In genomic region chr20:44016525-44016924, GRCh38 we compare ENCODE assay signal across 26 cellular contexts.
DNase-seq lines count a peak whose midpoint lies in the region; ATAC-seq and TF ChIP-seq lines count a peak whose summit lies in the region.
"Had no signal": no experiment of that assay in that cellular context is flagged by ENCODE, and none has a peak within 500 bp of the region (broad histone marks: within the 10 kb centered on the region; RNA-seq: fewer than 3 reads in every experiment).

No MANE protein-coding gene starts in this region.

- H3K9ac ChIP-seq in neural cell (ENCODE audit: low read length): no peak overlapping the region
- H3K9ac ChIP-seq: BLaER1 treated with 17β-estradiol and CSF1 and Interleukin-3, amounts not matched to agents 10 nM and 100 nM; GM23248; KMS-11 had no signal

- H3K27me3 Mint-ChIP-seq in activated naive CD4-positive, alpha-beta T cell treated with anti-CD3 and anti-CD28 coated beads, Interleukin-2, amount 10 ng/mL, durations not matched to agents 7 days and 5 days: peaks cover 81% of the 10 kb centered on the region
- H3K27me3 Mint-ChIP-seq: CD4-positive, alpha-beta T cell; IgD-negative memory B cell had no signal

- TF ChIP-seq RAD21 in neural cell (conservative IDR thresholded peaks at IDR 0.05): no peak

- TF ChIP-seq EP300 in neural cell (conservative IDR thresholded peaks at IDR 0.05; ENCODE audit: poor library complexity, severe bottlenecking): no peak

- H3K27ac ChIP-seq in VCaP (peak overlapping the region; percentile 99), neural cell (ENCODE audit: low read length) (peak overlapping the region; percentile 59)
- H3K27ac ChIP-seq: BLaER1 treated with 17β-estradiol and CSF1 and Interleukin-3, amounts not matched to agents 10 nM and 100 nM; GM23248; HL-60; KMS-11; RWPE1 had no signal

- peaks cover 45% of the 10 kb centered on the region for H3K4me1 Mint-ChIP-seq in activated naive CD4-positive, alpha-beta T cell treated with anti-CD3 and anti-CD28 coated beads, Interleukin-2, amount 10 ng/mL, durations not matched to agents 7 days and 5 days

- H3K4me3 Mint-ChIP-seq in activated naive CD4-positive, alpha-beta T cell treated with anti-CD3 and anti-CD28 coated beads, Interleukin-2, amount 10 ng/mL, durations not matched to agents 7 days and 5 days: no peak overlapping the region
- H3K4me3 Mint-ChIP-seq: CD4-positive, alpha-beta T cell; HFFc6; IgD-negative memory B cell had no signal

- ATAC-seq in GM18519 (IDR thresholded peaks at IDR 0.05; ENCODE audit: low FRiP score, unreplicated experiment) (no peak), HG02870 (IDR thresholded peaks at IDR 0.05; ENCODE audit: unreplicated experiment) (no peak), HG02852 (IDR thresholded peaks at IDR 0.05; ENCODE audit: unreplicated experiment) (no peak)

- H3F3A ChIP-seq in neural cell (ENCODE audit: insufficient read depth, low read length, poor library complexity, severe bottlenecking): no peaks in the 10 kb centered on the region

- peak overlapping the region; percentile 58 for H3K27ac Mint-ChIP-seq in activated naive CD4-positive, alpha-beta T cell treated with anti-CD3 and anti-CD28 coated beads, Interleukin-2, amount 10 ng/mL, durations not matched to agents 7 days and 5 days
- H3K27ac Mint-ChIP-seq: CD4-positive, alpha-beta T cell; HFFc6; IgD-negative memory B cell had no signal

- H3K9me3 ChIP-seq in neural cell (ENCODE audit: low read length): no peaks in the 10 kb centered on the region
- H3K9me3 ChIP-seq: BLaER1 treated with 17β-estradiol and CSF1 and Interleukin-3, amounts not matched to agents 10 nM and 100 nM had no signal

- H3K36me3 Mint-ChIP-seq in activated naive CD4-positive, alpha-beta T cell treated with anti-CD3 and anti-CD28 coated beads, Interleukin-2, amount 10 ng/mL, durations not matched to agents 7 days and 5 days: no peaks in the 10 kb centered on the region
- H3K36me3 Mint-ChIP-seq: IgD-negative memory B cell had no signal

- no peak overlapping the region for H3K4me3 ChIP-seq in neural cell (ENCODE audit: low read length)
- H3K4me3 ChIP-seq: BLaER1 treated with 17β-estradiol and CSF1 and Interleukin-3, amounts not matched to agents 10 nM and 100 nM; GM23248 had no signal

- H3K36me3 ChIP-seq in neural cell (ENCODE audit: insufficient read depth, low read length): no peaks in the 10 kb centered on the region
- H3K36me3 ChIP-seq: BLaER1 treated with 17β-estradiol and CSF1 and Interleukin-3, amounts not matched to agents 10 nM and 100 nM had no signal

- no peaks in the 10 kb centered on the region for H4K20me1 ChIP-seq in neural cell (ENCODE audit: insufficient read depth)

- DNase-seq in activated naive CD4-positive, alpha-beta T cell treated with anti-CD3 and anti-CD28 coated beads, Interleukin-2, amount 10 ng/mL, durations not matched to agents 7 days and 5 days: no peak
- DNase-seq in activated naive CD4-positive, alpha-beta T cell treated with Interleukin-2 at 50 U/mL for 16 hours: no peak
- DNase-seq: CD4-positive, alpha-beta T cell; DMS53; GM23248; H7; HFFc6; NCI-H1092; NCI-H1436; NCI-H187; NCI-H2081 treated with DMSO at 0.1 percent for 48 hours; NCI-H2171; NCI-H226; NCI-H510A; NCI-H69; SHP77 treated with DMSO at 0.1 percent for 48 hours had no signal

- H3K9me3 Mint-ChIP-seq in activated naive CD4-positive, alpha-beta T cell treated with anti-CD3 and anti-CD28 coated beads, Interleukin-2, amount 10 ng/mL, durations not matched to agents 7 days and 5 days: no peaks in the 10 kb centered on the region
- H3K9me3 Mint-ChIP-seq: CD4-positive, alpha-beta T cell; HFFc6; IgD-negative memory B cell had no signal

- no peak for TF ChIP-seq CTCF in VCaP (conservative IDR thresholded peaks at IDR 0.05)
- TF ChIP-seq CTCF in neural cell (IDR thresholded peaks at IDR 0.05; ENCODE audit: poor library complexity, severe bottlenecking): no peak

- H3K9me2 ChIP-seq in neural cell (ENCODE audit: insufficient read depth, low read length): no peaks in the 10 kb centered on the region

- CTCF ChIA-PET in activated naive CD4-positive, alpha-beta T cell treated with anti-CD3 and anti-CD28 coated beads, Interleukin-2, amount 10 ng/mL, durations not matched to agents 7 days and 5 days (lab: Charles Lee): no interaction called here

- no peak overlapping the region for H3K4me2 ChIP-seq in neural cell (ENCODE audit: low read length)
- H3K4me2 ChIP-seq: BLaER1 treated with 17β-estradiol and CSF1 and Interleukin-3, amounts not matched to agents 10 nM and 100 nM; KMS-11 had no signal

- H2AFZ ChIP-seq in neural cell (ENCODE audit: low read depth, low read length): no peak overlapping the region
- H2AFZ ChIP-seq: GM23248 had no signal

- no peaks in the 10 kb centered on the region for H3K79me2 ChIP-seq in neural cell (replicated peaks; ENCODE audit: insufficient read depth, low read length)

- no peaks in the 10 kb centered on the region for H3K27me3 ChIP-seq in neural cell (ENCODE audit: insufficient read depth, low read depth, low read length)

TF ChIP-seq in neural cell, 6 proteins besides CTCF, POLR2A, EP300 and RAD21:
- TF ChIP-seq TAF1 (IDR thresholded peaks at IDR 0.05; ENCODE audit: low read depth): no peak
- no peak for TF ChIP-seq POLR2AphosphoS5 (IDR thresholded peaks at IDR 0.05)
- TF ChIP-seq EZH2 (IDR thresholded peaks at IDR 0.05; ENCODE audit: borderline replicate concordance, insufficient read depth, low read length, poor library complexity, severe bottlenecking): no peak
